ENCODE assay signal across 17 cellular contexts in genomic region chr5:41508696-41509398, GRCh38. TPM values are rescaled to one million over a fixed set of nuclear protein-coding genes. Genes with fewer than 3 reads are reported as not detected.
DNase-seq lines count a peak whose midpoint lies in the region; ATAC-seq and TF ChIP-seq lines count a peak whose summit lies in the region.
"Had no signal": no experiment of that assay in that cellular context is flagged by ENCODE, and none has a peak within 500 bp of the region (broad histone marks: within the 10 kb centered on the region; RNA-seq: fewer than 3 reads in every experiment).

No MANE protein-coding gene starts in this region.

- intact Hi-C loops in left ventricle myocardium inferior (cut with micrococcal nuclease): no loop called here

- H3K9ac ChIP-seq in H9 (ENCODE audit: extremely low read depth, insufficient read length, low read length) (no peak overlapping the region), adipocyte (ENCODE audit: low read length) (no peak overlapping the region)

- peak overlapping the region; percentile 64 to 80; a peak in 4 of 5 replicates for H3K4me3 Mint-ChIP-seq in H9
- peak overlapping the region; percentile 69 for H3K4me3 Mint-ChIP-seq in progenitor cell of endocrine pancreas (ENCODE audit: low read depth)
- no peak overlapping the region for H3K4me3 Mint-ChIP-seq in activated CD4-positive, alpha-beta T cell treated with anti-CD3 and anti-CD28 coated beads, Interleukin-2, amount 10 ng/mL, durations not matched to agents 7 days and 5 days
- H3K4me3 Mint-ChIP-seq: activated CD8-positive, alpha-beta memory T cell treated with anti-CD3 and anti-CD28 coated beads, Interleukin-2, amount 10 ng/mL, durations not matched to agents 7 days and 5 days; CD8-positive, alpha-beta T cell had no signal

- no peak overlapping the region for H3K14ac ChIP-seq in H9 (ENCODE audit: insufficient read depth, low read length)

- H3K27me3 ChIP-seq in H9 (ENCODE audit: insufficient read depth, low read length) (peaks cover 19% of the 10 kb centered on the region; the same call in 1 of the 2 replicates), adipocyte (replicated peaks; ENCODE audit: control insufficient read depth, insufficient read depth, low read length) (peaks cover 10% of the 10 kb centered on the region), left ventricle myocardium inferior (ENCODE audit: low read depth) (peaks cover 10% of the 10 kb centered on the region)
- H3K27me3 ChIP-seq in effector memory CD4-positive, alpha-beta T cell (replicated peaks; ENCODE audit: control insufficient read depth, insufficient read depth, low read length, poor library complexity, severe bottlenecking): no peaks in the 10 kb centered on the region

- H3K4me1 Mint-ChIP-seq in H9 (peaks cover 24 to 25% of the 10 kb centered on the region in 2 experiments), progenitor cell of endocrine pancreas (ENCODE audit: low read depth) (peaks cover 12% of the 10 kb centered on the region)
- peaks cover 2% of the 10 kb centered on the region for H3K4me1 Mint-ChIP-seq in activated CD4-positive, alpha-beta T cell treated with anti-CD3 and anti-CD28 coated beads, Interleukin-2, amount 10 ng/mL, durations not matched to agents 7 days and 5 days
- H3K4me1 Mint-ChIP-seq: activated CD8-positive, alpha-beta memory T cell treated with anti-CD3 and anti-CD28 coated beads, Interleukin-2, amount 10 ng/mL, durations not matched to agents 7 days and 5 days had no signal

- H3K4me3 ChIP-seq in adipocyte (ENCODE audit: low read length): peak overlapping the region; percentile 86
- peak overlapping the region; percentile 81 for H3K4me3 ChIP-seq in left ventricle myocardium inferior
- no peak overlapping the region for H3K4me3 ChIP-seq in effector memory CD4-positive, alpha-beta T cell (ENCODE audit: insufficient read depth, low read depth, low read length, poor library complexity, severe bottlenecking)

- no peaks in the 10 kb centered on the region for H4K20me1 ChIP-seq in H9 (ENCODE audit: control insufficient read depth, insufficient read depth, insufficient read length)

- H3K79me2 ChIP-seq in H9 (ENCODE audit: insufficient read depth, low read length): no peaks in the 10 kb centered on the region

- H3K27ac Mint-ChIP-seq in H9: no peak overlapping the region
- H3K27ac Mint-ChIP-seq in progenitor cell of endocrine pancreas: no peak overlapping the region
- H3K27ac Mint-ChIP-seq in activated CD4-positive, alpha-beta T cell treated with anti-CD3 and anti-CD28 coated beads, Interleukin-2, amount 10 ng/mL, durations not matched to agents 7 days and 5 days: no peak overlapping the region
- H3K27ac Mint-ChIP-seq: activated CD8-positive, alpha-beta memory T cell treated with anti-CD3 and anti-CD28 coated beads, Interleukin-2, amount 10 ng/mL, durations not matched to agents 7 days and 5 days; CD8-positive, alpha-beta T cell had no signal

- no peaks in the 10 kb centered on the region for H3K79me1 ChIP-seq in H9 (ENCODE audit: insufficient read depth, low read depth, low read length, poor library complexity, severe bottlenecking)

- no peak overlapping the region for H2BK15ac ChIP-seq in H9 (ENCODE audit: low read depth, low read length)

- no peak overlapping the region for H3K27ac ChIP-seq in H9 (ENCODE audit: insufficient read length, low read depth, low read length)
- peak overlapping the region; percentile 87 for H3K27ac ChIP-seq in left ventricle myocardium inferior (replicated peaks)
- no peak overlapping the region for H3K27ac ChIP-seq in effector memory CD4-positive, alpha-beta T cell (ENCODE audit: insufficient read depth, low read length, poor library complexity, severe bottlenecking)
- H3K27ac ChIP-seq: right lobe of liver had no signal

- no peak overlapping the region for H3K4ac ChIP-seq in H9 (ENCODE audit: low read depth, low read length)

- POLR2A ChIA-PET in activated CD4-positive, alpha-beta T cell treated with anti-CD3 and anti-CD28 coated beads, Interleukin-2, amount 10 ng/mL, durations not matched to agents 7 days and 5 days (lab: Charles Lee): no interaction called here

- H3K36me3 ChIP-seq in adipocyte (ENCODE audit: control insufficient read depth, insufficient read depth, low read length, severe bottlenecking) (no peaks in the 10 kb centered on the region), left ventricle myocardium inferior (no peaks in the 10 kb centered on the region)
- H3K36me3 ChIP-seq in effector memory CD4-positive, alpha-beta T cell (ENCODE audit: control insufficient read depth, insufficient read depth, low read length): no peaks in the 10 kb centered on the region
- H3K36me3 ChIP-seq: right lobe of liver had no signal

- no peak overlapping the region for H3K4me2 ChIP-seq in H9 (ENCODE audit: insufficient read depth, insufficient read length, low read length)

- no peak overlapping the region for H4K5ac ChIP-seq in H9 (ENCODE audit: insufficient read length, low read depth, low read length)

- no peak overlapping the region for H2AFZ ChIP-seq in H9 (ENCODE audit: low read length)

- H3K23me2 ChIP-seq in H9 (ENCODE audit: insufficient read length, low read depth, low read length, poor library complexity, severe bottlenecking): peaks cover 7% of the 10 kb centered on the region

- no peak overlapping the region for H3K56ac ChIP-seq in H9 (ENCODE audit: insufficient read length, low read depth, low read length)

- WGBS in H9 (ENCODE audit: extremely low coverage, insufficient read length, low lambda C conversion rate): no CpG with 5 or more reads among the region's 5 CpGs

- no peak overlapping the region for H4K8ac ChIP-seq in H9 (replicated peaks; ENCODE audit: insufficient read length, low read depth, low read length)

- peaks cover 52% of the 10 kb centered on the region for H3K27me3 Mint-ChIP-seq in H9 (ENCODE audit: low read depth)
- peaks cover 40% of the 10 kb centered on the region for H3K27me3 Mint-ChIP-seq in progenitor cell of endocrine pancreas
- peaks cover 30% of the 10 kb centered on the region for H3K27me3 Mint-ChIP-seq in activated CD4-positive, alpha-beta T cell treated with anti-CD3 and anti-CD28 coated beads, Interleukin-2, amount 10 ng/mL, durations not matched to agents 7 days and 5 days

- H3K9me3 Mint-ChIP-seq in H9 (no peaks in the 10 kb centered on the region), progenitor cell of endocrine pancreas (ENCODE audit: low read depth) (no peaks in the 10 kb centered on the region)
- H3K9me3 Mint-ChIP-seq in activated CD4-positive, alpha-beta T cell treated with anti-CD3 and anti-CD28 coated beads, Interleukin-2, amount 10 ng/mL, durations not matched to agents 7 days and 5 days: peaks cover 2% of the 10 kb centered on the region
- H3K9me3 Mint-ChIP-seq: CD8-positive, alpha-beta T cell had no signal

- DNase-seq in H9 (no peak), adipocyte (ENCODE audit: low read depth) (peak; percentile 4), left ventricle myocardium inferior (no peak), progenitor cell of endocrine pancreas (ENCODE audit: low spot score, unreplicated experiment) (no peak)
- no peak for DNase-seq in effector memory CD4-positive, alpha-beta T cell
- no peak for DNase-seq in activated CD4-positive, alpha-beta T cell treated with anti-CD3 and anti-CD28 coated beads, Interleukin-2, amount 10 ng/mL, durations not matched to agents 7 days and 5 days
- DNase-seq: activated CD4-positive, CD25-positive, alpha-beta regulatory T cell; activated CD8-positive, alpha-beta memory T cell treated with anti-CD3 and anti-CD28 coated beads, Interleukin-2, amount 10 ng/mL, durations not matched to agents 7 days and 5 days; activated gamma-delta T cell treated with Interleukin-2 at 50 U/mL for 16 hours; CD8-positive, alpha-beta T cell; DND-41; mesendoderm; NCI-H2029 had no signal

- H2BK20ac ChIP-seq in H9 (ENCODE audit: low read depth, low read length, poor library complexity, severe bottlenecking): no peak overlapping the region

- CTCF ChIA-PET in activated CD4-positive, alpha-beta T cell treated with anti-CD3 and anti-CD28 coated beads, Interleukin-2, amount 10 ng/mL, durations not matched to agents 7 days and 5 days (lab: Charles Lee): interaction anchor here (0.8 kb wide), 1 partner anchor 276 kb away, joined by 4 read pairs; no protein-coding TSS in a partner anchor

- H3K4me1 ChIP-seq in H9 (ENCODE audit: insufficient read depth, low read length) (peaks cover 2% of the 10 kb centered on the region; the same call in 1 of the 2 replicates), adipocyte (ENCODE audit: control insufficient read depth, insufficient read depth, low read length) (peaks cover 23% of the 10 kb centered on the region), left ventricle myocardium inferior (peaks cover 44% of the 10 kb centered on the region)
- no peaks in the 10 kb centered on the region for H3K4me1 ChIP-seq in effector memory CD4-positive, alpha-beta T cell (ENCODE audit: control insufficient read depth, insufficient read depth, low read length, poor library complexity, severe bottlenecking)

- no peak overlapping the region for H3K18ac ChIP-seq in H9 (ENCODE audit: insufficient read length, low read depth, low read length)

- TF ChIP-seq CTCF in H9 (conservative IDR thresholded peaks at IDR 0.05) (peak; percentile 21; the same call in 1 of the 3 replicates), left ventricle myocardium inferior (IDR thresholded peaks at IDR 0.05; ENCODE audit: borderline replicate concordance) (no peak), progenitor cell of endocrine pancreas (IDR thresholded peaks at IDR 0.05; ENCODE audit: unreplicated experiment) (no peak)

- H4K91ac ChIP-seq in H9 (ENCODE audit: insufficient read length, low read depth, low read length): no peak overlapping the region

- no peak for ATAC-seq in HG02885 (IDR thresholded peaks at IDR 0.05; ENCODE audit: poor library complexity, unreplicated experiment)
- no peak for ATAC-seq in HG02981 (IDR thresholded peaks at IDR 0.05; ENCODE audit: unreplicated experiment)
- ATAC-seq: activated CD8-positive, alpha-beta memory T cell treated with anti-CD3 and anti-CD28 coated beads, Interleukin-2, amount 10 ng/mL, durations not matched to agents 7 days and 5 days; CD8-positive, alpha-beta T cell had no signal

- H3K9me3 ChIP-seq in H9 (ENCODE audit: control insufficient read depth, low read depth, low read length): no peaks in the 10 kb centered on the region
- no peaks in the 10 kb centered on the region for H3K9me3 ChIP-seq in adipocyte (ENCODE audit: control insufficient read depth, low read length)
- no peaks in the 10 kb centered on the region for H3K9me3 ChIP-seq in left ventricle myocardium inferior (replicated peaks)
- no peaks in the 10 kb centered on the region for H3K9me3 ChIP-seq in effector memory CD4-positive, alpha-beta T cell (ENCODE audit: control insufficient read depth, low read length)
- H3K9me3 ChIP-seq: right lobe of liver had no signal

- H3K36me3 Mint-ChIP-seq in H9 (ENCODE audit: insufficient read depth in 1 of 3, low read depth in 3 of 3) (no peaks in the 10 kb centered on the region; a peak in 1 of 7 replicates), progenitor cell of endocrine pancreas (ENCODE audit: insufficient read depth) (no peaks in the 10 kb centered on the region)
- H3K36me3 Mint-ChIP-seq in activated CD4-positive, alpha-beta T cell treated with anti-CD3 and anti-CD28 coated beads, Interleukin-2, amount 10 ng/mL, durations not matched to agents 7 days and 5 days (ENCODE audit: low read depth): no peaks in the 10 kb centered on the region
- H3K36me3 Mint-ChIP-seq: activated CD8-positive, alpha-beta memory T cell treated with anti-CD3 and anti-CD28 coated beads, Interleukin-2, amount 10 ng/mL, durations not matched to agents 7 days and 5 days; CD8-positive, alpha-beta T cell had no signal

- no peak overlapping the region for H2BK5ac ChIP-seq in H9 (ENCODE audit: insufficient read length, low read length)

- no peak overlapping the region for H2BK12ac ChIP-seq in H9 (ENCODE audit: insufficient read length, low read depth, low read length)

- no peak overlapping the region for H2BK120ac ChIP-seq in H9 (ENCODE audit: low read depth, low read length, poor library complexity, severe bottlenecking)

- H3K23ac ChIP-seq in H9 (ENCODE audit: insufficient read length, low read depth, low read length): no peak overlapping the region

- no peak overlapping the region for H3T11ph ChIP-seq in H9 (ENCODE audit: low read length)

- H2AK5ac ChIP-seq in H9 (ENCODE audit: insufficient read length, low read length): no peak overlapping the region

RNA-seq across cellular contexts. Expression of gene PLCXD3, which starts 1.6 kb away (rescaled TPM):
- total RNA-seq in H9 (2021) (not detected in 2 replicates), left ventricle myocardium inferior (73.1 TPM), progenitor cell of endocrine pancreas (1.1 and 1.2 TPM in 2 replicates)
- not detected for total RNA-seq in activated CD4-positive, alpha-beta T cell treated with anti-CD3 and anti-CD28 coated beads, Interleukin-2, amount 10 ng/mL, durations not matched to agents 7 days and 5 days
- total RNA-seq: activated CD8-positive, alpha-beta memory T cell treated with anti-CD3 and anti-CD28 coated beads, Interleukin-2, amount 10 ng/mL, durations not matched to agents 7 days and 5 days; CD8-positive, alpha-beta T cell; MCF 10A had no signal

Comparison
In these comparisons a context has a peak if more than half of its experiments do, and no peak if none do; other contexts are left out.
1. RNA of gene PLCXD3, which starts 1.6 kb away (total RNA-seq): 73.1 TPM in left ventricle myocardium inferior (single experiment); 1.1 to 1.2 TPM in progenitor cell of endocrine pancreas, not detected in H9 and not detected in activated CD4-positive, alpha-beta T cell treated with anti-CD3 and anti-CD28 coated beads, Interleukin-2, amount 10 ng/mL, durations not matched to agents 7 days and 5 days; every median in the first group is over 10 times any median in the second.